2 cellular contexts compared by ENCODE assay signal in the genomic region with DNA sequence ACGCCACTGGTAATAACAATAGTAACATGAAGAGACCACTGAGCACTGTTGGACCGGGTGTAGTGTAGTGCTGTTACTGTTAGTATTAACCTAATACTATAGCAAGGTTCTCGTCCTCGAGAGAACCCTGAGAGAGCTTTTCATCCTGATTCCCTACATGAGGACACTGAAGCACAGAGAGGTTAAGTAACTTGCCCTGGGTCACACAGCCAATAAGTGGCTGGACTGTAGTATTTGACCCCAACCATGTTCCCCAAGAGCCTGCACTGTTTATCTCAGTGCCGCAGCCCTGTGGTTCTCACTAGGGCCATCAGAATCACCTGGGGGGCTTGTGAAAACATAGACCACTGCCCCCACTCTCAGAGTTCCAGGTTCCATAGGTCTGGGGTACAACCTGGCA.
TF ChIP-seq lines count a peak whose summit lies in the region.

No MANE protein-coding gene starts in this region.

TF ChIP-seq in HepG2, 621 proteins besides CTCF, POLR2A, EP300 and RAD21:
- peak; percentile 76 for TF ChIP-seq ZNF768 (CRISPR knock-in tag; IDR thresholded peaks at IDR 0.05)
- no peak for TF ChIP-seq SALL2 (CRISPR knock-in tag; IDR thresholded peaks at IDR 0.05)

TF ChIP-seq in K562, 482 proteins besides CTCF, POLR2A, EP300 and RAD21:
- TF ChIP-seq ZFP36 (IDR thresholded peaks at IDR 0.05; ENCODE audit: low read depth, low read length, partially characterized antibody) (peak; percentile 36), CAMTA2 (CRISPR knock-in tag; conservative IDR thresholded peaks at IDR 0.05) (no peak), MTF1 (CRISPR knock-in tag; IDR thresholded peaks at IDR 0.05; ENCODE audit: borderline replicate concordance) (no peak), SMARCE1 (IDR thresholded peaks at IDR 0.05) (no peak), POLR2G (IDR thresholded peaks at IDR 0.05; ENCODE audit: low read depth, low read length) (no peak), ZNF830 (CRISPR knock-in tag; IDR thresholded peaks at IDR 0.05) (no peak), DIDO1 (tag; IDR thresholded peaks at IDR 0.05; ENCODE audit: low read depth) (no peak), GABPB1 (CRISPR knock-in tag; IDR thresholded peaks at IDR 0.05) (no peak), FOXA1 (IDR thresholded peaks at IDR 0.05; ENCODE audit: borderline replicate concordance) (no peak), RBM25 (IDR thresholded peaks at IDR 0.05; ENCODE audit: low read depth, low read length, severe bottlenecking) (peak; percentile 72)
